Comparison of ENCODE assay signal across 18 cellular contexts in the genomic region with DNA sequence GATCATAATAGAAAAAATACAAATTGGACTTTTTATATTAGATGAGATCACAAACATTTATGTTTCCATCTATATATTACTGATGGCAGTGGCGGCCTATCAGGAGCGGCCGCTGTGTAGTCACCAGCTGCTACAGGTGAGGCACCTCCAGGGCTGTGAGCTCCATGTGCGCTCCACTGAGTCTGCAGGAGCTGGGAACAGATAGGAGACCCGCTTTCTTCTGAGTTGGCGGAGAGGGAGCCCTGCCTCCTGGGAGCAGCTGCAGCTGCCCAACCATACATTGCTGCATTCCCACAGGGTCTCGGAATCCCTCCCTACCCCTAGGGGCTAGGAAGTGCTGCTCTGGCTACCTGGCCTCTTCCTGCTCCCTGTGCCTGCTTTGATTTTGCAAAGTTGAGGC.
DNase-seq lines count a peak whose midpoint lies in the region; ATAC-seq and TF ChIP-seq lines count a peak whose summit lies in the region.
"Had no signal": no experiment of that assay in that cellular context is flagged by ENCODE, and none has a peak within 500 bp of the region (broad histone marks: within the 10 kb centered on the region; RNA-seq: fewer than 3 reads in every experiment).

No MANE protein-coding gene starts in this region.

- H4K91ac ChIP-seq in trophoblast cell (ENCODE audit: low read depth, low read length): peak overlapping the region; percentile 4

- WGBS in trophoblast cell (ENCODE audit: extremely low coverage, insufficient coverage, insufficient read length): no CpG with 5 or more reads among the region's 7 CpGs

- H2BK5ac ChIP-seq in trophoblast cell (ENCODE audit: low read depth, low read length, poor library complexity): no peak overlapping the region

- no peak overlapping the region for H3K27ac Mint-ChIP-seq in activated naive CD8-positive, alpha-beta T cell treated with anti-CD3 and anti-CD28 coated beads, Interleukin-2, amount 50 U/mL, for 24 hours
- H3K27ac Mint-ChIP-seq: B cell; CD4-positive, alpha-beta T cell; CD8-positive, alpha-beta T cell had no signal

- H3K4me1 ChIP-seq in left ventricle myocardium inferior (no peaks in the 10 kb centered on the region), trophoblast cell (ENCODE audit: control insufficient read depth in 1 of 2, insufficient read depth in 2 of 2, low read length in 2 of 2) (no peaks in the 10 kb centered on the region), upper lobe of right lung (no peaks in the 10 kb centered on the region)
- H3K4me1 ChIP-seq: A549; BLaER1 treated with 17β-estradiol and CSF1 and Interleukin-3, amounts not matched to agents 10 nM and 100 nM; Caco-2 had no signal

- H4K8ac ChIP-seq in trophoblast cell (ENCODE audit: low read depth, low read length): no peak overlapping the region

- H3K27ac ChIP-seq in left ventricle myocardium inferior (replicated peaks) (no peak overlapping the region), trophoblast cell (ENCODE audit: low read depth, low read length) (no peak overlapping the region), upper lobe of right lung (no peak overlapping the region)
- H3K27ac ChIP-seq: 22Rv1; A549; BLaER1 treated with 17β-estradiol and CSF1 and Interleukin-3, amounts not matched to agents 10 nM and 100 nM; C4-2B had no signal

- no peak overlapping the region for H3K4ac ChIP-seq in trophoblast cell (ENCODE audit: low read depth, low read length)

- no peak for ATAC-seq in Right ventricle myocardium inferior
- no peak for ATAC-seq in upper lobe of right lung
- no peak for ATAC-seq in activated naive CD8-positive, alpha-beta T cell treated with anti-CD3 and anti-CD28 coated beads, Interleukin-2, amount 50 U/mL, for 24 hours
- ATAC-seq: A549; CD8-positive, alpha-beta T cell had no signal

- no peak overlapping the region for H3K18ac ChIP-seq in trophoblast cell (ENCODE audit: low read length)

- no peak overlapping the region for H3K4me3 Mint-ChIP-seq in activated naive CD8-positive, alpha-beta T cell treated with anti-CD3 and anti-CD28 coated beads, Interleukin-2, amount 50 U/mL, for 24 hours
- H3K4me3 Mint-ChIP-seq: B cell; CD4-positive, alpha-beta T cell; CD8-positive, alpha-beta T cell had no signal

- H3K4me3 ChIP-seq in left ventricle myocardium inferior (no peak overlapping the region), trophoblast cell (ENCODE audit: low read depth, low read length) (no peak overlapping the region), upper lobe of right lung (no peak overlapping the region)
- H3K4me3 ChIP-seq: A549; BLaER1 treated with 17β-estradiol and CSF1 and Interleukin-3, amounts not matched to agents 10 nM and 100 nM had no signal

- no peaks in the 10 kb centered on the region for H3K79me2 ChIP-seq in trophoblast cell (ENCODE audit: control insufficient read depth, insufficient read depth, low read length, poor library complexity)

- H2BK12ac ChIP-seq in trophoblast cell (ENCODE audit: low read length): peak overlapping the region; percentile 2

- intact Hi-C loops in Right ventricle myocardium inferior (cut with DNase I) (no loop called here), left ventricle myocardium inferior (cut with micrococcal nuclease) (no loop called here), upper lobe of right lung (cut with DNase I) (no loop called here)

- no peak for TF ChIP-seq CTCF in left ventricle myocardium inferior (IDR thresholded peaks at IDR 0.05; ENCODE audit: borderline replicate concordance)
- no peak for TF ChIP-seq CTCF in upper lobe of right lung (IDR thresholded peaks at IDR 0.05)

- H3K79me1 ChIP-seq in trophoblast cell (ENCODE audit: low read length): no peaks in the 10 kb centered on the region

- H3K27me3 Mint-ChIP-seq in activated naive CD8-positive, alpha-beta T cell treated with anti-CD3 and anti-CD28 coated beads, Interleukin-2, amount 50 U/mL, for 24 hours: no peaks in the 10 kb centered on the region
- H3K27me3 Mint-ChIP-seq: B cell; CD4-positive, alpha-beta T cell had no signal

- H3K4me1 Mint-ChIP-seq in activated naive CD8-positive, alpha-beta T cell treated with anti-CD3 and anti-CD28 coated beads, Interleukin-2, amount 50 U/mL, for 24 hours: no peaks in the 10 kb centered on the region
- H3K4me1 Mint-ChIP-seq: B cell had no signal

- H3K9me3 ChIP-seq in left ventricle myocardium inferior (replicated peaks) (no peaks in the 10 kb centered on the region), trophoblast cell (ENCODE audit: insufficient read depth, low read depth, low read length) (peaks cover 11% of the 10 kb centered on the region), upper lobe of right lung (no peaks in the 10 kb centered on the region)
- H3K9me3 ChIP-seq: A549, Caco-2 had no signal

- H3K9me3 Mint-ChIP-seq in activated naive CD8-positive, alpha-beta T cell treated with anti-CD3 and anti-CD28 coated beads, Interleukin-2, amount 50 U/mL, for 24 hours: no peaks in the 10 kb centered on the region

- no peak overlapping the region for H3K23ac ChIP-seq in trophoblast cell (ENCODE audit: low read length)

- no peak overlapping the region for H4K12ac ChIP-seq in trophoblast cell (ENCODE audit: low read depth, low read length)

- H2BK120ac ChIP-seq in trophoblast cell (ENCODE audit: insufficient read depth, low read length, poor library complexity): no peak overlapping the region

- no peak overlapping the region for H2AK5ac ChIP-seq in trophoblast cell (ENCODE audit: low read length)

- H2AFZ ChIP-seq in trophoblast cell (ENCODE audit: insufficient read depth, low read length, poor library complexity): no peak overlapping the region

- H3K9ac ChIP-seq in trophoblast cell (ENCODE audit: low read length): no peak overlapping the region
- H3K9ac ChIP-seq: BLaER1 treated with 17β-estradiol and CSF1 and Interleukin-3, amounts not matched to agents 10 nM and 100 nM had no signal

- no peak overlapping the region for H3K14ac ChIP-seq in trophoblast cell (ENCODE audit: low read length)

- H3K36me3 Mint-ChIP-seq in activated naive CD8-positive, alpha-beta T cell treated with anti-CD3 and anti-CD28 coated beads, Interleukin-2, amount 50 U/mL, for 24 hours (ENCODE audit: low read depth): no peaks in the 10 kb centered on the region
- H3K36me3 Mint-ChIP-seq: CD8-positive, alpha-beta T cell had no signal

- H3K27me3 ChIP-seq in left ventricle myocardium inferior (ENCODE audit: low read depth) (no peaks in the 10 kb centered on the region), trophoblast cell (ENCODE audit: insufficient read depth, low read length) (no peaks in the 10 kb centered on the region), upper lobe of right lung (no peaks in the 10 kb centered on the region)
- H3K27me3 ChIP-seq: BLaER1 treated with 17β-estradiol and CSF1 and Interleukin-3, amounts not matched to agents 10 nM and 100 nM had no signal

- H3K36me3 ChIP-seq in left ventricle myocardium inferior (no peaks in the 10 kb centered on the region), trophoblast cell (ENCODE audit: control insufficient read depth in 1 of 2, insufficient read depth in 2 of 2, low read length in 2 of 2) (peaks cover 0 to 3% of the 10 kb centered on the region in 2 experiments), upper lobe of right lung (no peaks in the 10 kb centered on the region)
- H3K36me3 ChIP-seq: BLaER1 treated with 17β-estradiol and CSF1 and Interleukin-3, amounts not matched to agents 10 nM and 100 nM had no signal

- DNase-seq in Right ventricle myocardium inferior (ENCODE audit: missing footprints) (peak; percentile 41), left ventricle myocardium inferior (no peak), trophoblast cell (no peak), upper lobe of right lung (peak; percentile 41), NCI-H1417 (lab: John Stamatoyannopoulos, UW) (no peak)
- DNase-seq in activated naive CD8-positive, alpha-beta T cell treated with anti-CD3 and anti-CD28 coated beads, Interleukin-2, amount 50 U/mL, for 24 hours: no peak
- DNase-seq: AML-193; Caco-2; Calu3; CD4-positive, alpha-beta T cell; CD8-positive, alpha-beta T cell; DMS79 treated with DMSO at 0.1 percent for 48 hours; GF-D8 had no signal

- no peak overlapping the region for H3K4me2 ChIP-seq in trophoblast cell (ENCODE audit: low read length)
- H3K4me2 ChIP-seq: A549; BLaER1 treated with 17β-estradiol and CSF1 and Interleukin-3, amounts not matched to agents 10 nM and 100 nM had no signal

Comparison
In these comparisons a context has a peak if more than half of its experiments do, and no peak if none do; other contexts are left out.
1. DNase-seq: peak in Right ventricle myocardium inferior (single experiment) and upper lobe of right lung (single experiment); none in left ventricle myocardium inferior (single experiment), trophoblast cell (0 of 2), NCI-H1417 (0 of 3) and activated naive CD8-positive, alpha-beta T cell treated with anti-CD3 and anti-CD28 coated beads, Interleukin-2, amount 50 U/mL, for 24 hours (single experiment).